1 cellular context compared by ENCODE assay signal in the genomic region with DNA sequence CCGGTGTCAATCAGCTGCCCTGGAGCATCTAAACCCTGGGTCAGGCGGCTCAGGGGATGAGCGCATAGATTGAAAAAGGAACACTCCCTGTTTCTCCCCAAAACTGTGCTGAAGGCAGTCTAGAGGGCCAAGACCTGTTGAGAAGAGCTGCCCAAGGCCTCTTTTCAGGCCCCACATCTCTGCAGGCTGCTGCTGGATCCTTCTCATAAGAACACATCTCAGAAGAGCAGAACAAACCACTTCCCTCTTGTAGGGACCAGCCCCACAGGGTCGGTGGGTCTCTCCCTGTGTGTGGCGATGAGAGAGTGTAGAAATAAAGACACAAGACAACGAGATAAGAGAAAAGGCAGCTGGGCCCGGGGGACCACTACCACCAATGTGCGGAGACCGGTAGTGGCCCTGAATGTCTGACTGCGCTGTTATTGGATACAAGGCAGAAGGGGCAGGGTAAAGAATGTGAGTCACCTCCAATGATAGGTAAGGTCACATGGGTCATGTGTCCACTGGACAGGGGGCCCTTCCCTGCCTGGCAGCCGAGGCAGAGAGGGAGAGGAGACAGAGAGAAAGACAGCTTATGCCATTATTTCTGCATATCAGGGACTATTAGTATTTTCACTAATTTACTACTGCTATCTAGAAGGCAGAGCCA. TPM values are rescaled to one million over a fixed set of nuclear protein-coding genes. Genes with fewer than 3 reads are reported as not detected.
"Had no signal": no experiment of that assay in that cellular context is flagged by ENCODE, and none has a peak within 500 bp of the region (broad histone marks: within the 10 kb centered on the region; RNA-seq: fewer than 3 reads in every experiment).

No MANE protein-coding gene starts in this region.

RNA-seq across cellular contexts. Expression of gene PRSS27, which starts 59.9 kb away (rescaled TPM):
- total RNA-seq: ascending aorta had no signal
